ENCODE assay signal across 22 cellular contexts in genomic region chr4:71333960-71334951, GRCh38. TPM values are rescaled to one million over a fixed set of nuclear protein-coding genes. Genes with fewer than 3 reads are reported as not detected.
DNase-seq lines count a peak whose midpoint lies in the region; ATAC-seq, FAIRE-seq and TF ChIP-seq lines count a peak whose summit lies in the region.
"Had no signal": no experiment of that assay in that cellular context is flagged by ENCODE, and none has a peak within 500 bp of the region (broad histone marks: within the 10 kb centered on the region; RNA-seq: fewer than 3 reads in every experiment).

No MANE protein-coding gene starts in this region.

- no peaks in the 10 kb centered on the region for H3K9me3 ChIP-seq in uterus
- H3K9me3 ChIP-seq: left ventricle myocardium inferior, upper lobe of right lung had no signal

- TF ChIP-seq CTCF in progenitor cell of endocrine pancreas (IDR thresholded peaks at IDR 0.05; ENCODE audit: unreplicated experiment) = no peak
- no peak for TF ChIP-seq CTCF in uterus (IDR thresholded peaks at IDR 0.05)

- H3K9me3 Mint-ChIP-seq in progenitor cell of endocrine pancreas (ENCODE audit: low read depth) = peaks cover 13% of the 10 kb centered on the region
- H3K9me3 Mint-ChIP-seq in activated naive CD8-positive, alpha-beta T cell treated with anti-CD3 and anti-CD28 coated beads, Interleukin-2, amount 50 U/mL, for 24 hours = peaks cover 7% of the 10 kb centered on the region
- H3K9me3 Mint-ChIP-seq: H9; stimulated activated naive CD8-positive, alpha-beta T cell treated with anti-CD3 and anti-CD28 coated beads, Interleukin-15, Interleukin-2, amounts not matched to agents 100 ng/mL and 50 ng/mL, for 24 hours had no signal

- peaks cover 22% of the 10 kb centered on the region for H3K4me1 Mint-ChIP-seq in progenitor cell of endocrine pancreas (ENCODE audit: low read depth)
- peaks cover 5% of the 10 kb centered on the region for H3K4me1 Mint-ChIP-seq in activated naive CD8-positive, alpha-beta T cell treated with anti-CD3 and anti-CD28 coated beads, Interleukin-2, amount 50 U/mL, for 24 hours
- H3K4me1 Mint-ChIP-seq: H9 had no signal

- intact Hi-C loops in uterus (cut with DNase I; ENCODE audit: low total_unique reads) = no loop called here

- peak overlapping the region; percentile 26 for H3K4me3 Mint-ChIP-seq in progenitor cell of endocrine pancreas (ENCODE audit: low read depth)
- H3K4me3 Mint-ChIP-seq in activated naive CD8-positive, alpha-beta T cell treated with anti-CD3 and anti-CD28 coated beads, Interleukin-2, amount 50 U/mL, for 24 hours = no peak overlapping the region
- H3K4me3 Mint-ChIP-seq: H9; stimulated activated naive CD8-positive, alpha-beta T cell treated with anti-CD3 and anti-CD28 coated beads, Interleukin-15, Interleukin-2, amounts not matched to agents 100 ng/mL and 50 ng/mL, for 24 hours had no signal

- H3K4me1 ChIP-seq in uterus = no peaks in the 10 kb centered on the region
- H3K4me1 ChIP-seq: upper lobe of right lung had no signal

- peak; percentile 93 for ATAC-seq in esophagus mucosa
- no peak for ATAC-seq in activated naive CD8-positive, alpha-beta T cell treated with anti-CD3 and anti-CD28 coated beads, Interleukin-2, amount 50 U/mL, for 24 hours
- ATAC-seq: SK-N-SH treated with all-trans-retinoic acid at 6 μM for 48 hours, upper lobe of right lung had no signal

- no peak for TF ChIP-seq POLR2A in uterus (IDR thresholded peaks at IDR 0.05)

- peak; percentile 11 for FAIRE-seq in RCC 7860 (lab: Jason Lieb, UNC)
- FAIRE-seq: colon, endometrium, G401.6, GM12891 had no signal

- H3K27me3 Mint-ChIP-seq in progenitor cell of endocrine pancreas = no peaks in the 10 kb centered on the region
- H3K27me3 Mint-ChIP-seq in activated naive CD8-positive, alpha-beta T cell treated with anti-CD3 and anti-CD28 coated beads, Interleukin-2, amount 50 U/mL, for 24 hours = peaks cover 7% of the 10 kb centered on the region
- H3K27me3 Mint-ChIP-seq: stimulated activated naive CD8-positive, alpha-beta T cell treated with anti-CD3 and anti-CD28 coated beads, Interleukin-15, Interleukin-2, amounts not matched to agents 100 ng/mL and 50 ng/mL, for 24 hours had no signal

- peaks cover 43% of the 10 kb centered on the region for H3K36me3 Mint-ChIP-seq in progenitor cell of endocrine pancreas (ENCODE audit: insufficient read depth)
- no peaks in the 10 kb centered on the region for H3K36me3 Mint-ChIP-seq in activated naive CD8-positive, alpha-beta T cell treated with anti-CD3 and anti-CD28 coated beads, Interleukin-2, amount 50 U/mL, for 24 hours (ENCODE audit: low read depth)

- H3K27me3 ChIP-seq in uterus = no peaks in the 10 kb centered on the region
- H3K27me3 ChIP-seq: upper lobe of right lung had no signal

- H3K27ac ChIP-seq in uterus = no peak overlapping the region
- H3K27ac ChIP-seq: left ventricle myocardium inferior, upper lobe of right lung had no signal

- DNase-seq in GM04504 (ENCODE audit: low read depth) = peak; percentile 8
- DNase-seq in RCC 7860 (ENCODE audit: low spot score) = peak; percentile 49
- no peak for DNase-seq in progenitor cell of endocrine pancreas (ENCODE audit: low spot score, unreplicated experiment)
- no peak for DNase-seq in activated naive CD8-positive, alpha-beta T cell treated with anti-CD3 and anti-CD28 coated beads, Interleukin-2, amount 50 U/mL, for 24 hours
- no peak for DNase-seq in mesenteric fat pad (ENCODE audit: low spot score)
- no peak for DNase-seq in uterus
- DNase-seq: activated CD4-positive, alpha-beta T cell treated with anti-CD3 and anti-CD28 coated beads for 1 hour; activated effector memory CD4-positive, alpha-beta T cell treated with Interleukin-2 at 50 U/mL for 16 hours; amygdala; Calu3; H9; left ventricle myocardium inferior; stimulated activated CD4-positive, alpha-beta T cell treated with anti-CD3 and anti-CD28 coated beads, Interleukin-2, amount 100 ng/mL, for 24 hours; T1000; upper lobe of right lung had no signal

- no peaks in the 10 kb centered on the region for H3K36me3 ChIP-seq in uterus
- H3K36me3 ChIP-seq: left ventricle myocardium inferior, upper lobe of right lung had no signal

- H3K4me3 ChIP-seq in uterus = no peak overlapping the region
- H3K4me3 ChIP-seq: left ventricle myocardium inferior, upper lobe of right lung had no signal

- peak overlapping the region; percentile 19 for H3K27ac Mint-ChIP-seq in progenitor cell of endocrine pancreas
- H3K27ac Mint-ChIP-seq in activated naive CD8-positive, alpha-beta T cell treated with anti-CD3 and anti-CD28 coated beads, Interleukin-2, amount 50 U/mL, for 24 hours = no peak overlapping the region
- H3K27ac Mint-ChIP-seq: stimulated activated naive CD8-positive, alpha-beta T cell treated with anti-CD3 and anti-CD28 coated beads, Interleukin-15, Interleukin-2, amounts not matched to agents 100 ng/mL and 50 ng/mL, for 24 hours had no signal

RNA-seq across cellular contexts. Expression of gene SLC4A4, which starts 4.6 kb away (rescaled TPM):
- 0.96 TPM for total RNA-seq in esophagus mucosa
- 281 and 286 TPM in 2 replicates for total RNA-seq in progenitor cell of endocrine pancreas
- total RNA-seq in mesenteric fat pad = 5.5 TPM
- total RNA-seq in uterus = 1 to 10 TPM in 2 of 4 donors, under 1 TPM in 2; 0.29 to 9.0 (median 0.87) TPM

Comparison
In these comparisons a context has a peak if more than half of its experiments do, and no peak if none do; other contexts are left out.
1. DNase-seq: peak in GM04504 (single experiment) and RCC 7860 (single experiment); none in progenitor cell of endocrine pancreas (single experiment), activated naive CD8-positive, alpha-beta T cell treated with anti-CD3 and anti-CD28 coated beads, Interleukin-2, amount 50 U/mL, for 24 hours (single experiment), mesenteric fat pad (single experiment) and uterus (0 of 2).
2. RNA of gene SLC4A4, which starts 4.6 kb away (total RNA-seq): 281 to 286 TPM in progenitor cell of endocrine pancreas; 5.5 TPM in mesenteric fat pad (single experiment), 0.29 to 9.0 TPM in uterus and 0.96 TPM in esophagus mucosa (single experiment); every median in the first group is over 10 times any median in the second.